Comparison of ENCODE assay signal across 14 cellular contexts in genomic region chr6:7150381-7151064, GRCh38. TPM values are rescaled to one million over a fixed set of nuclear protein-coding genes. Genes with fewer than 3 reads are reported as not detected.
DNase-seq lines count a peak whose midpoint lies in the region; ATAC-seq and TF ChIP-seq lines count a peak whose summit lies in the region.
"Had no signal": no experiment of that assay in that cellular context is flagged by ENCODE, and none has a peak within 500 bp of the region (broad histone marks: within the 10 kb centered on the region; RNA-seq: fewer than 3 reads in every experiment).

No MANE protein-coding gene starts in this region.

- 54 to 79% (median 57%) methylated on average over 14 of the region's 14 CpGs for WGBS in psoas muscle, 3 donors

- no peak overlapping the region for H3K27ac ChIP-seq in psoas muscle

- TF ChIP-seq CTCF in psoas muscle (IDR thresholded peaks at IDR 0.05): no peak

- no peaks in the 10 kb centered on the region for H3K36me3 ChIP-seq in psoas muscle (ENCODE audit: insufficient read depth in 1 of 2, low read depth in 1 of 2)

- peaks cover 75% of the 10 kb centered on the region for H3K4me1 ChIP-seq in psoas muscle

- no peaks in the 10 kb centered on the region for H3K27me3 ChIP-seq in psoas muscle (ENCODE audit: insufficient read depth in 3 of 3, low read length in 2 of 3)
- H3K27me3 ChIP-seq: esophagus squamous epithelium had no signal

- DNase-seq in NCI-H2227 (lab: John Stamatoyannopoulos, UW; ENCODE audit: unreplicated experiment) (peak; percentile 59), NCI-H2227 treated with DMSO at 0.1 percent for 48 hours (lab: John Stamatoyannopoulos, UW) (no peak), NCI-H2196 treated with DMSO at 0.1 percent for 48 hours (lab: John Stamatoyannopoulos, UW; ENCODE audit: unreplicated experiment) (peak; percentile 84), ecto neural progenitor cell (ENCODE audit: low spot score) (peak; percentile 63), psoas muscle (no peak), T1000 (lab: John Stamatoyannopoulos, UW) (no peak), amygdala (lab: John Stamatoyannopoulos, UW) (no peak)
- DNase-seq: 8988T; activated T-cell treated with anti-CD3 and anti-CD28 coated beads, Interleukin-2, amount 50 U/mL, for 4 hours; DMS79; esophagus squamous epithelium; naive thymus-derived CD8-positive, alpha-beta T cell; stimulated activated CD4-positive, alpha-beta T cell treated with anti-CD3 and anti-CD28 coated beads, Interleukin-15, amount 100 ng/mL, for 24 hours had no signal

- intact Hi-C loops in psoas muscle (cut with DNase I): loop anchor here in 1 of 2 donors (5.0 kb wide), 1 partner anchor 38 kb away; no protein-coding TSS in a partner anchor

- ATAC-seq in psoas muscle (peak in 3 of 4 donors; percentile 30 to 42 (median 35)), HG02763 (IDR thresholded peaks at IDR 0.05; ENCODE audit: unreplicated experiment) (no peak)
- ATAC-seq: activated T-cell treated with anti-CD3 and anti-CD28 coated beads, Interleukin-2, amount 50 U/mL, for 4 hours; naive thymus-derived CD8-positive, alpha-beta T cell had no signal

- no peaks in the 10 kb centered on the region for H3K9me3 ChIP-seq in psoas muscle
- H3K9me3 ChIP-seq: esophagus squamous epithelium had no signal

- no peak overlapping the region for H3K4me3 ChIP-seq in psoas muscle
- H3K4me3 ChIP-seq: esophagus squamous epithelium had no signal

RNA-seq across cellular contexts. Expression of gene RREB1, which starts 42.8 kb away (rescaled TPM):
- 10 to 100 TPM; 32.7 to 49.4 (median 39.6) TPM for total RNA-seq in psoas muscle
- polyA plus RNA-seq in psoas muscle: 10 to 100 TPM in 1 of 3 donors, 1 to 10 TPM in 2; 4.6 to 15.1 (median 8.9) TPM

Comparison
In these comparisons a context has a peak if more than half of its experiments do, and no peak if none do; other contexts are left out.
1. DNase-seq: peak in NCI-H2227 (single experiment), NCI-H2196 treated with DMSO at 0.1 percent for 48 hours (single experiment) and ecto neural progenitor cell (single experiment); none in NCI-H2227 treated with DMSO at 0.1 percent for 48 hours (single experiment), psoas muscle (0 of 2), T1000 (single experiment) and amygdala (0 of 56).